1 cellular context compared by ENCODE assay signal in genomic region chr13:27621366-27622101, GRCh38.
TF ChIP-seq lines count a peak whose summit lies in the region.

A gene with protein sequence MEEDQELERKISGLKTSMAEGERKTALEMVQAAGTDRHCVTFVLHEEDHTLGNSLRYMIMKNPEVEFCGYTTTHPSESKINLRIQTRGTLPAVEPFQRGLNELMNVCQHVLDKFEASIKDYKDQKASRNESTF (plus strand): TSS chr13:27621892. CDS start chr13:27621984, 92 bp downstream.

TF ChIP-seq in HepG2, 621 proteins besides CTCF, POLR2A, EP300 and RAD21 (continued from another document and continues in another):
- TF ChIP-seq, protein P1, sequence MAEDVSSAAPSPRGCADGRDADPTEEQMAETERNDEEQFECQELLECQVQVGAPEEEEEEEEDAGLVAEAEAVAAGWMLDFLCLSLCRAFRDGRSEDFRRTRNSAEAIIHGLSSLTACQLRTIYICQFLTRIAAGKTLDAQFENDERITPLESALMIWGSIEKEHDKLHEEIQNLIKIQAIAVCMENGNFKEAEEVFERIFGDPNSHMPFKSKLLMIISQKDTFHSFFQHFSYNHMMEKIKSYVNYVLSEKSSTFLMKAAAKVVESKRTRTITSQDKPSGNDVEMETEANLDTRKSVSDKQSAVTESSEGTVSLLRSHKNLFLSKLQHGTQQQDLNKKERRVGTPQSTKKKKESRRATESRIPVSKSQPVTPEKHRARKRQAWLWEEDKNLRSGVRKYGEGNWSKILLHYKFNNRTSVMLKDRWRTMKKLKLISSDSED (CRISPR knock-in tag; IDR thresholded peaks at IDR 0.05), result no peak
- TF ChIP-seq RAD51 (IDR thresholded peaks at IDR 0.05; ENCODE audit: borderline replicate concordance) (no peak), SOX13 (IDR thresholded peaks at IDR 0.05) (no peak), SOX13 (CRISPR knock-in tag; conservative IDR thresholded peaks at IDR 0.05 in 1 of 2, IDR thresholded peaks at IDR 0.05 in 1 of 2) (no peak; a peak in 1 of 4 replicates), ZNF792 (CRISPR knock-in tag; IDR thresholded peaks at IDR 0.05) (peak; percentile 38; the same call in 1 of the 2 replicates), NR2F2 (IDR thresholded peaks at IDR 0.05; ENCODE audit: borderline replicate concordance, low read depth) (no peak), ZNF777 (CRISPR knock-in tag; IDR thresholded peaks at IDR 0.05) (no peak; the same call in 1 of the 2 replicates), UBTF (CRISPR knock-in tag; IDR thresholded peaks at IDR 0.05) (peak; percentile 69; the same call in 1 of the 2 replicates), PAXIP1 (CRISPR knock-in tag; conservative IDR thresholded peaks at IDR 0.05) (no peak), SP4 (CRISPR knock-in tag; IDR thresholded peaks at IDR 0.05) (peak; percentile 93), ZNF10 (CRISPR knock-in tag; IDR thresholded peaks at IDR 0.05; ENCODE audit: borderline replicate concordance, low read depth) (no peak), DRAP1 (CRISPR knock-in tag; IDR thresholded peaks at IDR 0.05) (peak; percentile 66), ZNF235 (CRISPR knock-in tag; IDR thresholded peaks at IDR 0.05; ENCODE audit: borderline replicate concordance) (peak; percentile 81; the same call in 1 of the 2 replicates), CENPX (CRISPR knock-in tag; IDR thresholded peaks at IDR 0.05) (no peak), REXO4 (CRISPR knock-in tag; IDR thresholded peaks at IDR 0.05; ENCODE audit: borderline replicate concordance) (no peak), ASH2L (IDR thresholded peaks at IDR 0.05; ENCODE audit: insufficient read length, low read depth, low read length) (no peak), THAP11 (CRISPR knock-in tag; IDR thresholded peaks at IDR 0.05) (peak; percentile 55; the same call in 1 of the 2 replicates), ZNF569 (CRISPR knock-in tag; IDR thresholded peaks at IDR 0.05; ENCODE audit: borderline replicate concordance) (no peak), ZFY (CRISPR knock-in tag; IDR thresholded peaks at IDR 0.05) (peak; percentile 92), ZNF143 (CRISPR knock-in tag; IDR thresholded peaks at IDR 0.05) (no peak), ZBTB42 (CRISPR knock-in tag; IDR thresholded peaks at IDR 0.05) (no peak), HIVEP1 (CRISPR knock-in tag; IDR thresholded peaks at IDR 0.05) (peak; percentile 40; the same call in 1 of the 2 replicates), ATF5 (CRISPR knock-in tag; IDR thresholded peaks at IDR 0.05; ENCODE audit: low read depth) (no peak; the same call in none of the 2 replicates), ARNT2 (CRISPR knock-in tag; IDR thresholded peaks at IDR 0.05; ENCODE audit: low read depth) (no peak; the same call in 1 of the 2 replicates), NPAS2 (CRISPR knock-in tag; IDR thresholded peaks at IDR 0.05; ENCODE audit: borderline replicate concordance) (no peak), FOXM1 (CRISPR knock-in tag; IDR thresholded peaks at IDR 0.05) (no peak), ZNF260 (CRISPR knock-in tag; IDR thresholded peaks at IDR 0.05; ENCODE audit: borderline replicate concordance, low read depth) (no peak), MATR3 (CRISPR knock-in tag; IDR thresholded peaks at IDR 0.05) (no peak), ZNF781 (CRISPR knock-in tag; IDR thresholded peaks at IDR 0.05; ENCODE audit: borderline replicate concordance, not compliant biosample characterization) (no peak), ARNT (IDR thresholded peaks at IDR 0.05) (no peak), RFXAP (CRISPR knock-in tag; IDR thresholded peaks at IDR 0.05; ENCODE audit: borderline replicate concordance) (no peak; the same call in 1 of the 2 replicates), HNRNPLL (IDR thresholded peaks at IDR 0.05; ENCODE audit: low read depth, low read length, poor library complexity, severe bottlenecking) (peak; percentile 74), ZNF367 (CRISPR knock-in tag; IDR thresholded peaks at IDR 0.05; ENCODE audit: borderline replicate concordance) (no peak), ZNF720 (CRISPR knock-in tag; IDR thresholded peaks at IDR 0.05) (no peak), ZNF782 (CRISPR knock-in tag; IDR thresholded peaks at IDR 0.05; ENCODE audit: borderline replicate concordance) (0 out of 2 replicates have a peak, but pooled peaks have one; percentile 37), TGIF2 (CRISPR knock-in tag; IDR thresholded peaks at IDR 0.05) (0 out of 2 replicates have a peak, but pooled peaks have one; percentile 24), HOXA3 (CRISPR knock-in tag; IDR thresholded peaks at IDR 0.05) (peak; percentile 62; the same call in 1 of the 2 replicates), HHEX (CRISPR knock-in tag; IDR thresholded peaks at IDR 0.05) (no peak), ZNF883 (CRISPR knock-in tag; IDR thresholded peaks at IDR 0.05; ENCODE audit: not compliant biosample characterization) (peak; percentile 50)
- TF ChIP-seq, protein P2, sequence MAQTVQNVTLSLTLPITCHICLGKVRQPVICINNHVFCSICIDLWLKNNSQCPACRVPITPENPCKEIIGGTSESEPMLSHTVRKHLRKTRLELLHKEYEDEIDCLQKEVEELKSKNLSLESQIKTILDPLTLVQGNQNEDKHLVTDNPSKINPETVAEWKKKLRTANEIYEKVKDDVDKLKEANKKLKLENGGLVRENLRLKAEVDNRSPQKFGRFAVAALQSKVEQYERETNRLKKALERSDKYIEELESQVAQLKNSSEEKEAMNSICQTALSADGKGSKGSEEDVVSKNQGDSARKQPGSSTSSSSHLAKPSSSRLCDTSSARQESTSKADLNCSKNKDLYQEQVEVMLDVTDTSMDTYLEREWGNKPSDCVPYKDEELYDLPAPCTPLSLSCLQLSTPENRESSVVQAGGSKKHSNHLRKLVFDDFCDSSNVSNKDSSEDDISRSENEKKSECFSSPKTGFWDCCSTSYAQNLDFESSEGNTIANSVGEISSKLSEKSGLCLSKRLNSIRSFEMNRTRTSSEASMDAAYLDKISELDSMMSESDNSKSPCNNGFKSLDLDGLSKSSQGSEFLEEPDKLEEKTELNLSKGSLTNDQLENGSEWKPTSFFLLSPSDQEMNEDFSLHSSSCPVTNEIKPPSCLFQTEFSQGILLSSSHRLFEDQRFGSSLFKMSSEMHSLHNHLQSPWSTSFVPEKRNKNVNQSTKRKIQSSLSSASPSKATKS (CRISPR knock-in tag; IDR thresholded peaks at IDR 0.05), result no peak
- TF ChIP-seq, protein P3, sequence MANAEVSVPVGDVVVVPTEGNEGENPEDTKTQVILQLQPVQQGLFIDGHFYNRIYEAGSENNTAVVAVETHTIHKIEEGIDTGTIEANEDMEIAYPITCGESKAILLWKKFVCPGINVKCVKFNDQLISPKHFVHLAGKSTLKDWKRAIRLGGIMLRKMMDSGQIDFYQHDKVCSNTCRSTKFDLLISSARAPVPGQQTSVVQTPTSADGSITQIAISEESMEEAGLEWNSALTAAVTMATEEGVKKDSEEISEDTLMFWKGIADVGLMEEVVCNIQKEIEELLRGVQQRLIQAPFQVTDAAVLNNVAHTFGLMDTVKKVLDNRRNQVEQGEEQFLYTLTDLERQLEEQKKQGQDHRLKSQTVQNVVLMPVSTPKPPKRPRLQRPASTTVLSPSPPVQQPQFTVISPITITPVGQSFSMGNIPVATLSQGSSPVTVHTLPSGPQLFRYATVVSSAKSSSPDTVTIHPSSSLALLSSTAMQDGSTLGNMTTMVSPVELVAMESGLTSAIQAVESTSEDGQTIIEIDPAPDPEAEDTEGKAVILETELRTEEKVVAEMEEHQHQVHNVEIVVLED (CRISPR knock-in tag; IDR thresholded peaks at IDR 0.05; ENCODE audit: borderline replicate concordance), result peak; percentile 39; the same call in 1 of the 2 replicates
- TF ChIP-seq, protein P4, sequence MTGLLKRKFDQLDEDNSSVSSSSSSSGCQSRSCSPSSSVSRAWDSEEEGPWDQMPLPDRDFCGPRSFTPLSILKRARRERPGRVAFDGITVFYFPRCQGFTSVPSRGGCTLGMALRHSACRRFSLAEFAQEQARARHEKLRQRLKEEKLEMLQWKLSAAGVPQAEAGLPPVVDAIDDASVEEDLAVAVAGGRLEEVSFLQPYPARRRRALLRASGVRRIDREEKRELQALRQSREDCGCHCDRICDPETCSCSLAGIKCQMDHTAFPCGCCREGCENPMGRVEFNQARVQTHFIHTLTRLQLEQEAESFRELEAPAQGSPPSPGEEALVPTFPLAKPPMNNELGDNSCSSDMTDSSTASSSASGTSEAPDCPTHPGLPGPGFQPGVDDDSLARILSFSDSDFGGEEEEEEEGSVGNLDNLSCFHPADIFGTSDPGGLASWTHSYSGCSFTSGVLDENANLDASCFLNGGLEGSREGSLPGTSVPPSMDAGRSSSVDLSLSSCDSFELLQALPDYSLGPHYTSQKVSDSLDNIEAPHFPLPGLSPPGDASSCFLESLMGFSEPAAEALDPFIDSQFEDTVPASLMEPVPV (CRISPR knock-in tag; IDR thresholded peaks at IDR 0.05), result no peak
- TF ChIP-seq, protein P5, sequence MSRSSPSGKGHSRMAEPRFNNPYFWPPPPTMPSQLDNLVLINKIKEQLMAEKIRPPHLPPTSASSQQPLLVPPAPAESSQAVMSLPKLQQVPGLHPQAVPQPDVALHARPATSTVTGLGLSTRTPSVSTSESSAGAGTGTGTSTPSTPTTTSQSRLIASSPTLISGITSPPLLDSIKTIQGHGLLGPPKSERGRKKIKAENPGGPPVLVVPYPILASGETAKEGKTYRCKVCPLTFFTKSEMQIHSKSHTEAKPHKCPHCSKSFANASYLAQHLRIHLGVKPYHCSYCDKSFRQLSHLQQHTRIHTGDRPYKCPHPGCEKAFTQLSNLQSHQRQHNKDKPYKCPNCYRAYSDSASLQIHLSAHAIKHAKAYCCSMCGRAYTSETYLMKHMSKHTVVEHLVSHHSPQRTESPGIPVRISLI (CRISPR knock-in tag; IDR thresholded peaks at IDR 0.05; ENCODE audit: borderline replicate concordance), result no peak; the same call in 1 of the 2 replicates
- TF ChIP-seq, protein P6, sequence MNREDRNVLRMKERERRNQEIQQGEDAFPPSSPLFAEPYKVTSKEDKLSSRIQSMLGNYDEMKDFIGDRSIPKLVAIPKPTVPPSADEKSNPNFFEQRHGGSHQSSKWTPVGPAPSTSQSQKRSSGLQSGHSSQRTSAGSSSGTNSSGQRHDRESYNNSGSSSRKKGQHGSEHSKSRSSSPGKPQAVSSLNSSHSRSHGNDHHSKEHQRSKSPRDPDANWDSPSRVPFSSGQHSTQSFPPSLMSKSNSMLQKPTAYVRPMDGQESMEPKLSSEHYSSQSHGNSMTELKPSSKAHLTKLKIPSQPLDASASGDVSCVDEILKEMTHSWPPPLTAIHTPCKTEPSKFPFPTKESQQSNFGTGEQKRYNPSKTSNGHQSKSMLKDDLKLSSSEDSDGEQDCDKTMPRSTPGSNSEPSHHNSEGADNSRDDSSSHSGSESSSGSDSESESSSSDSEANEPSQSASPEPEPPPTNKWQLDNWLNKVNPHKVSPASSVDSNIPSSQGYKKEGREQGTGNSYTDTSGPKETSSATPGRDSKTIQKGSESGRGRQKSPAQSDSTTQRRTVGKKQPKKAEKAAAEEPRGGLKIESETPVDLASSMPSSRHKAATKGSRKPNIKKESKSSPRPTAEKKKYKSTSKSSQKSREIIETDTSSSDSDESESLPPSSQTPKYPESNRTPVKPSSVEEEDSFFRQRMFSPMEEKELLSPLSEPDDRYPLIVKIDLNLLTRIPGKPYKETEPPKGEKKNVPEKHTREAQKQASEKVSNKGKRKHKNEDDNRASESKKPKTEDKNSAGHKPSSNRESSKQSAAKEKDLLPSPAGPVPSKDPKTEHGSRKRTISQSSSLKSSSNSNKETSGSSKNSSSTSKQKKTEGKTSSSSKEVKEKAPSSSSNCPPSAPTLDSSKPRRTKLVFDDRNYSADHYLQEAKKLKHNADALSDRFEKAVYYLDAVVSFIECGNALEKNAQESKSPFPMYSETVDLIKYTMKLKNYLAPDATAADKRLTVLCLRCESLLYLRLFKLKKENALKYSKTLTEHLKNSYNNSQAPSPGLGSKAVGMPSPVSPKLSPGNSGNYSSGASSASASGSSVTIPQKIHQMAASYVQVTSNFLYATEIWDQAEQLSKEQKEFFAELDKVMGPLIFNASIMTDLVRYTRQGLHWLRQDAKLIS (CRISPR knock-in tag; IDR thresholded peaks at IDR 0.05), result no peak
